4 cellular contexts compared by ENCODE assay signal in genomic region chr6:117916483-117916882, GRCh38. TPM values are rescaled to one million over a fixed set of nuclear protein-coding genes. Genes with fewer than 3 reads are reported as not detected.
"Had no signal": no experiment of that assay in that cellular context is flagged by ENCODE, and none has a peak within 500 bp of the region (broad histone marks: within the 10 kb centered on the region; RNA-seq: fewer than 3 reads in every experiment).

No MANE protein-coding gene starts in this region.

- DNase-seq: GDM1, GF-D8 had no signal

- H3K4me3 ChIP-seq: GM12878 had no signal

- ATAC-seq: GM12878 had no signal

RNA-seq across cellular contexts. Expression of gene SLC35F1, which starts 9.4 kb away (rescaled TPM):
- total RNA-seq: G401, GM12878 had no signal
